8 cellular contexts compared by ENCODE assay signal in the genomic region with DNA sequence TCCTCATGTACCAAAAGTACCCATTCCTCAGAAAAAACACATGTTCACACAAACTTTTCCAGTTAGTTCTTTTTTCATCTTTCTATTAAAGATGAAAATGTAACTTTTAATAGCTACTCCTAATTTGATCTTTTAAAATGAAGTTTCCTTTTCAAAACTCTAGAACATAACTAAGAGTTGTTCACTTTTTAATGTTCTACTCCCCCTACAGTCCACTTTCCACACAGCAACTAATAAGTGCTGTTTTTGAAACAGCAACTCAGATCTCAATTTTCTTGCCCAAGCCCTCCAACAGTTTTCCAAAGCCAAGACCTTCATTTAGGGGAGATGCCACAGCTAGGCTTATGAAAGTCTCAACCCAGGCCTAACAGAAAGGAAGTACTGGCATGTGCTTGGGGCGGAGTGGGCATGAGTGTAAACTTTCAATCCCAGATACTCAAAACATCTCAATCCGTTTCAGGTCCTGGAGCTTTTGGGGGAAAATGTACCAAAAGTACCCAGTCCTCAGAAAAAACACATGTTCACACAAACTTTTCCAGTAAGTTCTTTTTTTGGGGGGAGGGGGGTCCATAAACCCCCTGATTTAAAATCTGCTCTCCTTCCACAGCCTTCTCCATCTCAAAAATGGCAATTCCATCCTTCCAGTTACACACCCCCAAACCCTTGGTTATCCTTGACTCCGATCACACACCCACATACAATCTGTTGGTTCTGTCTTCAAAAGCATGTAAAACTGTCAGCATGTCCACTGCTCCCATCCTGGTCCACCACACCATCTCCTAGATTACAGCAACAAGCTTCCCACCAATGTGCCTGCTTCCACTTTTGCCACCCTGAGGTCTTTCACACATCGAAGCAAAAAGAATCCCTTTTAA. TPM values are rescaled to one million over a fixed set of nuclear protein-coding genes. Genes with fewer than 3 reads are reported as not detected.
DNase-seq lines count a peak whose midpoint lies in the region; ATAC-seq and TF ChIP-seq lines count a peak whose summit lies in the region.

No MANE protein-coding gene starts in this region.

- H3K27ac Mint-ChIP-seq in naive thymus-derived CD8-positive, alpha-beta T cell: peak overlapping the region; percentile 54 to 98 (median 92)

- no peaks in the 10 kb centered on the region for H3K9me3 Mint-ChIP-seq in naive thymus-derived CD8-positive, alpha-beta T cell

- H3K27ac ChIP-seq in dorsolateral prefrontal cortex: peak overlapping the region in 1 of 59 donors; percentile 35

- H3K4me3 ChIP-seq in dorsolateral prefrontal cortex: peak overlapping the region in 7 of 59 donors; percentile 3 to 95 (median 89)

- DNase-seq in NCI-H1694 (lab: John Stamatoyannopoulos, UW) (peak; percentile 48), NCI-H1694 treated with DMSO at 0.1 percent for 48 hours (lab: John Stamatoyannopoulos, UW) (no peak), HS-27A (ENCODE audit: low read depth) (peak; percentile 50), RPMI8226 (peak; percentile 50), dorsolateral prefrontal cortex (no peak)
- peak in 6 of 10 donors; percentile 36 to 62 (median 46) for DNase-seq in naive thymus-derived CD8-positive, alpha-beta T cell
- no peak for DNase-seq in effector CD8-positive, alpha-beta T cell (lab: John Stamatoyannopoulos, UW)

- no peak for ATAC-seq in naive thymus-derived CD8-positive, alpha-beta T cell
- no peak for ATAC-seq in HG02588 (IDR thresholded peaks at IDR 0.05; ENCODE audit: unreplicated experiment)

- H3K27me3 Mint-ChIP-seq in naive thymus-derived CD8-positive, alpha-beta T cell: no peaks in the 10 kb centered on the region

- no peaks in the 10 kb centered on the region for H3K27me3 ChIP-seq in dorsolateral prefrontal cortex

- peaks cover 0 to 17% (median 0%) of the 10 kb centered on the region in 3 donors for H3K36me3 Mint-ChIP-seq in naive thymus-derived CD8-positive, alpha-beta T cell

- POLR2A ChIA-PET in naive thymus-derived CD8-positive, alpha-beta T cell (lab: Charles Lee): interaction anchor here (0.8 to 5.2 kb wide), 3 partner anchors 11 to 51 kb away, joined by 3 to 53 read pairs (median 4); partner anchors contain the start of gene DYRK1B

- peak in 54 of 56 donors; percentile 39 to 71 (median 60) for TF ChIP-seq CTCF in dorsolateral prefrontal cortex (IDR thresholded peaks at IDR 0.05 in 54 of 56, conservative IDR thresholded peaks at IDR 0.05 in 2 of 56; ENCODE audit: low read depth in 1 of 56, partially characterized antibody in 56 of 56)

- peak overlapping the region; percentile 88 to 94 (median 92) for H3K4me3 Mint-ChIP-seq in naive thymus-derived CD8-positive, alpha-beta T cell

- intact Hi-C loops in dorsolateral prefrontal cortex (cut with DNase I): loop anchor here (2.0 to 10.0 kb wide), 2 partner anchors 51 to 299 kb away; partner anchors contain the start of gene EID2 (in 2 of the 2)

- H3K4me1 Mint-ChIP-seq in naive thymus-derived CD8-positive, alpha-beta T cell: peaks cover 36 to 61% (median 51%) of the 10 kb centered on the region in 4 donors

RNA-seq across cellular contexts. Expression of gene FBL, which starts 2.0 kb away (rescaled TPM):
- total RNA-seq in dorsolateral prefrontal cortex: 100 to 1,000 TPM in 1 of 120 experiments, 10 to 100 TPM in 119; 43.4 to 102 (median 66.4) TPM
- 100 to 1,000 TPM; 336 to 365 TPM for total RNA-seq in naive thymus-derived CD8-positive, alpha-beta T cell
- polyA plus RNA-seq in naive thymus-derived CD8-positive, alpha-beta T cell: 100 to 1,000 TPM; 231 to 246 (median 236) TPM

RNA-seq across cellular contexts. Expression of gene DYRK1B, which starts 10.2 kb away (rescaled TPM):
- total RNA-seq in dorsolateral prefrontal cortex: 10 to 100 TPM; 19.2 to 46.1 (median 32.8) TPM
- 10 to 100 TPM; 18.0 to 19.7 TPM for total RNA-seq in naive thymus-derived CD8-positive, alpha-beta T cell
- polyA plus RNA-seq in naive thymus-derived CD8-positive, alpha-beta T cell: 1 to 10 TPM; 5.2 to 6.2 (median 5.6) TPM

Comparison
In these comparisons a context has a peak if more than half of its experiments do, and no peak if none do; other contexts are left out.
1. DNase-seq: peak in NCI-H1694 (single experiment), HS-27A (single experiment), RPMI8226 (single experiment) and naive thymus-derived CD8-positive, alpha-beta T cell (6 of 10); none in NCI-H1694 treated with DMSO at 0.1 percent for 48 hours (single experiment), dorsolateral prefrontal cortex (0 of 10) and effector CD8-positive, alpha-beta T cell (single experiment).